In genomic region chr20:31665753-31666152, GRCh38 we compare ENCODE assay signal across 11 cellular contexts. TPM values are rescaled to one million over a fixed set of nuclear protein-coding genes. Genes with fewer than 3 reads are reported as not detected.
DNase-seq lines count a peak whose midpoint lies in the region; ATAC-seq and TF ChIP-seq lines count a peak whose summit lies in the region.
"Had no signal": no experiment of that assay in that cellular context is flagged by ENCODE, and none has a peak within 500 bp of the region (broad histone marks: within the 10 kb centered on the region; RNA-seq: fewer than 3 reads in every experiment).

No MANE protein-coding gene starts in this region.

- no peaks in the 10 kb centered on the region for H3K9me3 ChIP-seq in body of pancreas
- H3K9me3 ChIP-seq in ovary: no peaks in the 10 kb centered on the region

- peaks cover 87% of the 10 kb centered on the region for H3K4me1 Mint-ChIP-seq in stimulated activated naive CD8-positive, alpha-beta T cell treated with anti-CD3 and anti-CD28 coated beads, Interleukin-15, Interleukin-2, amounts not matched to agents 100 ng/mL and 50 ng/mL, for 24 hours (ENCODE audit: low read depth)
- peaks cover 96% of the 10 kb centered on the region for H3K4me1 Mint-ChIP-seq in stimulated activated naive CD8-positive, alpha-beta T cell treated with anti-CD3 and anti-CD28 coated beads, Interleukin-15, amount 100 ng/mL, for 72 hours
- peaks cover 78 to 88% of the 10 kb centered on the region in 2 donors for H3K4me1 Mint-ChIP-seq in natural killer cell

- no peak for TF ChIP-seq CTCF in body of pancreas (IDR thresholded peaks at IDR 0.05)
- no peak for TF ChIP-seq CTCF in natural killer cell (IDR thresholded peaks at IDR 0.05)
- TF ChIP-seq CTCF in ovary (IDR thresholded peaks at IDR 0.05): no peak

- H3K4me1 ChIP-seq in body of pancreas (peaks cover 83% of the 10 kb centered on the region), ovary (ENCODE audit: insufficient read depth) (peaks cover 14% of the 10 kb centered on the region)

- intact Hi-C loops in body of pancreas (cut with DNase I) (no loop called here), natural killer cell (cut with micrococcal nuclease) (loop anchor here (1.0 kb wide), 2 partner anchors 10 to 58 kb away; no protein-coding TSS in a partner anchor), ovary (cut with DNase I) (no loop called here)

- no peak for DNase-seq in stimulated activated naive CD8-positive, alpha-beta T cell treated with anti-CD3 and anti-CD28 coated beads, Interleukin-15, amount 100 ng/mL, for 72 hours
- no peak for DNase-seq in body of pancreas
- no peak for DNase-seq in natural killer cell
- no peak for DNase-seq in EL
- DNase-seq in ovary: no peak
- DNase-seq: activated effector memory CD4-positive, alpha-beta T cell treated with anti-CD3 and anti-CD28 coated beads, Interleukin-2, amount 50 U/mL, for 16 hours; stimulated activated CD4-positive, alpha-beta T cell treated with anti-CD3 and anti-CD28 coated beads, Interleukin-4, amount 100 ng/mL, for 4 hours had no signal

- peaks cover 87% of the 10 kb centered on the region for H3K36me3 Mint-ChIP-seq in stimulated activated naive CD8-positive, alpha-beta T cell treated with anti-CD3 and anti-CD28 coated beads, Interleukin-15, Interleukin-2, amounts not matched to agents 100 ng/mL and 50 ng/mL, for 24 hours (ENCODE audit: low read depth)
- no peaks in the 10 kb centered on the region for H3K36me3 Mint-ChIP-seq in natural killer cell

- ATAC-seq in stimulated activated naive CD8-positive, alpha-beta T cell treated with anti-CD3 and anti-CD28 coated beads, Interleukin-15, amount 100 ng/mL, for 72 hours: no peak
- ATAC-seq in body of pancreas (no peak), natural killer cell (no peak), HG02973 (IDR thresholded peaks at IDR 0.05; ENCODE audit: unreplicated experiment) (no peak), HG03354 (IDR thresholded peaks at IDR 0.05; ENCODE audit: poor library complexity, severe bottlenecking, unreplicated experiment) (no peak)

- TF ChIP-seq POLR2A in body of pancreas (IDR thresholded peaks at IDR 0.05) (no peak), ovary (IDR thresholded peaks at IDR 0.05) (no peak)

- WGBS in body of pancreas, 2 donors: 92 to 95% methylated on average over 10 of the region's 10 CpGs
- 94 to 98% (median 97%) methylated on average over 10 of the region's 10 CpGs for WGBS in ovary, 3 donors

- peak overlapping the region; percentile 81 for H3K27ac Mint-ChIP-seq in stimulated activated naive CD8-positive, alpha-beta T cell treated with anti-CD3 and anti-CD28 coated beads, Interleukin-15, Interleukin-2, amounts not matched to agents 100 ng/mL and 50 ng/mL, for 24 hours
- H3K27ac Mint-ChIP-seq in stimulated activated naive CD8-positive, alpha-beta T cell treated with anti-CD3 and anti-CD28 coated beads, Interleukin-15, amount 100 ng/mL, for 72 hours: peak overlapping the region in 1 of 2 donors; percentile 91
- H3K27ac Mint-ChIP-seq in natural killer cell: peak overlapping the region; percentile 89 to 100

- H3K4me3 ChIP-seq in body of pancreas: no peak overlapping the region
- H3K4me3 ChIP-seq in ovary: no peak overlapping the region

- no peaks in the 10 kb centered on the region for H3K27me3 Mint-ChIP-seq in stimulated activated naive CD8-positive, alpha-beta T cell treated with anti-CD3 and anti-CD28 coated beads, Interleukin-15, Interleukin-2, amounts not matched to agents 100 ng/mL and 50 ng/mL, for 24 hours
- no peaks in the 10 kb centered on the region for H3K27me3 Mint-ChIP-seq in stimulated activated naive CD8-positive, alpha-beta T cell treated with anti-CD3 and anti-CD28 coated beads, Interleukin-15, amount 100 ng/mL, for 72 hours
- no peaks in the 10 kb centered on the region for H3K27me3 Mint-ChIP-seq in natural killer cell (ENCODE audit: low read depth in 2 of 2)

- H3K27ac ChIP-seq in body of pancreas (peak overlapping the region; percentile 41 to 72 (median 70)), ovary (no peak overlapping the region)

- no peaks in the 10 kb centered on the region for H3K9me3 Mint-ChIP-seq in stimulated activated naive CD8-positive, alpha-beta T cell treated with anti-CD3 and anti-CD28 coated beads, Interleukin-15, Interleukin-2, amounts not matched to agents 100 ng/mL and 50 ng/mL, for 24 hours
- H3K9me3 Mint-ChIP-seq in stimulated activated naive CD8-positive, alpha-beta T cell treated with anti-CD3 and anti-CD28 coated beads, Interleukin-15, amount 100 ng/mL, for 72 hours: no peaks in the 10 kb centered on the region
- H3K9me3 Mint-ChIP-seq in natural killer cell: no peaks in the 10 kb centered on the region
- H3K9me3 Mint-ChIP-seq: CD14-positive monocyte had no signal

- H3K27me3 ChIP-seq in body of pancreas (no peaks in the 10 kb centered on the region), ovary (no peaks in the 10 kb centered on the region)

- no peak for TF ChIP-seq EP300 in ovary (IDR thresholded peaks at IDR 0.05)

- H3K4me3 Mint-ChIP-seq in stimulated activated naive CD8-positive, alpha-beta T cell treated with anti-CD3 and anti-CD28 coated beads, Interleukin-15, Interleukin-2, amounts not matched to agents 100 ng/mL and 50 ng/mL, for 24 hours: no peak overlapping the region
- no peak overlapping the region for H3K4me3 Mint-ChIP-seq in stimulated activated naive CD8-positive, alpha-beta T cell treated with anti-CD3 and anti-CD28 coated beads, Interleukin-15, amount 100 ng/mL, for 72 hours
- no peak overlapping the region for H3K4me3 Mint-ChIP-seq in natural killer cell
- H3K4me3 Mint-ChIP-seq: CD14-positive monocyte had no signal

- H3K36me3 ChIP-seq in body of pancreas (replicated peaks in 1 of 2; ENCODE audit: insufficient read depth in 1 of 2, low read depth in 2 of 2): peaks cover 0 to 6% of the 10 kb centered on the region in 2 donors
- H3K36me3 ChIP-seq in ovary: no peaks in the 10 kb centered on the region

RNA-seq across cellular contexts. Expression of gene COX4I2, which starts 28.0 kb away (rescaled TPM):
- total RNA-seq in body of pancreas: not detected
- total RNA-seq in natural killer cell: not detected
- total RNA-seq in ovary: 1 to 10 TPM in 6 of 7 donors, not detected in 1; 1.1 to 3.5 (median 2.1) TPM
- polyA plus RNA-seq in ovary: 1 to 10 TPM; 3.5 to 6.6 TPM
- polyA plus RNA-seq: CD14-positive monocyte had no signal

RNA-seq across cellular contexts. Expression of gene BCL2L1, which starts 56.9 kb away (rescaled TPM):
- total RNA-seq in body of pancreas: 100 to 1,000 TPM in 1 of 2 donors, 10 to 100 TPM in 1; 96.2 to 103 TPM
- 10 to 100 TPM; 67.4 to 92.6 (median 78.6) TPM for total RNA-seq in natural killer cell
- total RNA-seq in ovary: 10 to 100 TPM; 21.7 to 65.1 (median 40.4) TPM
- 10 to 100 TPM; 31.6 to 35.6 TPM for polyA plus RNA-seq in ovary

Comparison
In these comparisons a context has a peak if more than half of its experiments do, and no peak if none do; other contexts are left out.
1. H3K27ac ChIP-seq: peak in body of pancreas (4 of 4); none in ovary (0 of 2).